Comparison of ENCODE assay signal across 2 cellular contexts in genomic region chr16:11402745-11403533, GRCh38.
TF ChIP-seq lines count a peak whose summit lies in the region.

No MANE protein-coding gene starts in this region.

TF ChIP-seq in GM12891, 5 proteins besides CTCF, POLR2A, EP300 and RAD21:
- TF ChIP-seq POLR2AphosphoS5 (IDR thresholded peaks at IDR 0.05; ENCODE audit: low read depth, low read length) (no peak), PAX5 (IDR thresholded peaks at IDR 0.05; ENCODE audit: insufficient read depth, low read length, severe bottlenecking) (no peak), SPI1 (IDR thresholded peaks at IDR 0.05; ENCODE audit: low read depth, low read length) (no peak), POU2F2 (IDR thresholded peaks at IDR 0.05; ENCODE audit: low read depth, low read length) (no peak)

TF ChIP-seq in H1, 55 proteins besides CTCF, POLR2A, EP300 and RAD21:
- TF ChIP-seq ATF3 (IDR thresholded peaks at IDR 0.05; ENCODE audit: insufficient read depth, low read depth, low read length) (no peak), SP4 (IDR thresholded peaks at IDR 0.05; ENCODE audit: low read length) (no peak), CEBPB (IDR thresholded peaks at IDR 0.05; ENCODE audit: low read depth, low read length) (no peak), EZH2 (IDR thresholded peaks at IDR 0.05; ENCODE audit: low read depth, low read length, severe bottlenecking) (no peak), CHD7 (IDR thresholded peaks at IDR 0.05; ENCODE audit: insufficient replicate concordance, low read length) (no peak), CBX5 (IDR thresholded peaks at IDR 0.05; ENCODE audit: low read depth, low read length) (no peak), GABPA (IDR thresholded peaks at IDR 0.05; ENCODE audit: borderline replicate concordance, insufficient read depth, low read length) (no peak), JUN (IDR thresholded peaks at IDR 0.05; ENCODE audit: low read depth, low read length) (no peak), KDM5A (IDR thresholded peaks at IDR 0.05; ENCODE audit: low read length) (no peak), MAX (IDR thresholded peaks at IDR 0.05) (no peak), KDM1A (IDR thresholded peaks at IDR 0.05; ENCODE audit: borderline replicate concordance, low read length) (no peak), MAFK (IDR thresholded peaks at IDR 0.05; ENCODE audit: low read depth, low read length) (no peak), TBP (IDR thresholded peaks at IDR 0.05; ENCODE audit: low read depth, low read length) (no peak), BACH1 (IDR thresholded peaks at IDR 0.05; ENCODE audit: low read length) (no peak)
